In genomic region chr11:75319035-75319877, GRCh38 we compare ENCODE assay signal across 15 cellular contexts. TPM values are rescaled to one million over a fixed set of nuclear protein-coding genes. Genes with fewer than 3 reads are reported as not detected.
A peak's percentile ranks its signal among the peaks of the same experiment; 100 is the strongest.
DNase-seq lines count a peak whose midpoint lies in the region; ATAC-seq and TF ChIP-seq lines count a peak whose summit lies in the region.
"Had no signal": no experiment of that assay in that cellular context is flagged by ENCODE, and none has a peak within 500 bp of the region (broad histone marks: within the 10 kb centered on the region; RNA-seq: fewer than 3 reads in every experiment).

No MANE protein-coding gene starts in this region.

- no peaks in the 10 kb centered on the region for H3K79me2 ChIP-seq in PC-3 (ENCODE audit: low read length)

- H3K27ac ChIP-seq in PC-3 (ENCODE audit: low read length) = no peak overlapping the region

- no TSS peak for BruUV-seq in PC-3 (replicated peaks; lab: Mats Ljungman, UMichigan)

- H2AFZ ChIP-seq in PC-3 (ENCODE audit: low read length) = no peak overlapping the region

- no peaks in the 10 kb centered on the region for H4K20me1 ChIP-seq in PC-3 (ENCODE audit: low read length)

- no peaks in the 10 kb centered on the region for H3K9me3 ChIP-seq in PC-3 (ENCODE audit: low read length)

- peak; percentile 84 for ATAC-seq in PC-3
- ATAC-seq in GM19324 (IDR thresholded peaks at IDR 0.05; ENCODE audit: low FRiP score, unreplicated experiment) = no peak
- ATAC-seq: T-cell had no signal

- H3K27ac Mint-ChIP-seq in CD14-positive monocyte (peak overlapping the region in 4 of 7 donors; percentile 44 to 82 (median 68)), neural crest cell (ENCODE audit: unreplicated experiment) (peak overlapping the region; percentile 54)
- H3K27ac Mint-ChIP-seq: T-cell had no signal

- no peak for DNase-seq in CD14-positive monocyte (ENCODE audit: low spot score)
- DNase-seq in PC-3 = peak; percentile 53
- peak; percentile 51 for DNase-seq in fibroblast of mammary gland (ENCODE audit: low read depth)
- DNase-seq in neural crest cell (ENCODE audit: low read depth, low spot score) = no peak
- DNase-seq in NCI-H1436 treated with DMSO at 0.1 percent for 48 hours (lab: John Stamatoyannopoulos, UW) = no peak
- no peak for DNase-seq in NCI-H2171 (lab: John Stamatoyannopoulos, UW)
- no peak for DNase-seq in NCI-H1048 (lab: John Stamatoyannopoulos, UW)
- DNase-seq: activated CD4-positive, alpha-beta T cell treated with anti-CD3 and anti-CD28 coated beads for 48 hours; AML-193; H9; MV-4-11; NCI-H226; stimulated activated CD4-positive, alpha-beta T cell treated with anti-CD3 and anti-CD28 coated beads, Interleukin-2, amount 100 ng/mL, for 24 hours; T-cell had no signal

- H3K9me2 ChIP-seq in PC-3 (replicated peaks; ENCODE audit: low read length) = no peaks in the 10 kb centered on the region

- H3K4me1 Mint-ChIP-seq in CD14-positive monocyte = peaks cover 30% of the 10 kb centered on the region
- peaks cover 10% of the 10 kb centered on the region for H3K4me1 Mint-ChIP-seq in neural crest cell

- 0 out of 2 replicates have a peak, but pooled peaks cover 9% of the 10 kb centered on the region for H3K4me1 ChIP-seq in PC-3 (ENCODE audit: insufficient read depth, low read length)

- H3K4me3 Mint-ChIP-seq in CD14-positive monocyte (no peak overlapping the region), neural crest cell (no peak overlapping the region)
- H3K4me3 Mint-ChIP-seq: H9, T-cell had no signal

- H3K27me3 Mint-ChIP-seq in CD14-positive monocyte (ENCODE audit: low read depth in 3 of 3) = no peaks in the 10 kb centered on the region
- no peaks in the 10 kb centered on the region for H3K27me3 Mint-ChIP-seq in neural crest cell (ENCODE audit: low read depth)
- H3K27me3 Mint-ChIP-seq: T-cell had no signal

- TF ChIP-seq CTCF in CD14-positive monocyte (IDR thresholded peaks at IDR 0.05) (no peak), PC-3 (conservative IDR thresholded peaks at IDR 0.05; ENCODE audit: low read depth, low read length) (no peak), fibroblast of mammary gland (conservative IDR thresholded peaks at IDR 0.05; ENCODE audit: control insufficient read depth, insufficient read depth, low read depth, low read length) (no peak), neural crest cell (conservative IDR thresholded peaks at IDR 0.05) (no peak)

- no peaks in the 10 kb centered on the region for H3F3A ChIP-seq in PC-3 (ENCODE audit: low read length, unreplicated experiment)

- POLR2A ChIA-PET in PC-3 (lab: Charles Lee; ENCODE audit: unreplicated experiment) = no interaction called here

- H3K36me3 Mint-ChIP-seq in CD14-positive monocyte (peaks cover 36 to 78% of the 10 kb centered on the region in 2 donors), neural crest cell (ENCODE audit: low read depth) (no peaks in the 10 kb centered on the region)

- intact Hi-C loops in CD14-positive monocyte (cut with micrococcal nuclease) = no loop called here
- intact Hi-C loops in PC-3 (cut with micrococcal nuclease) = no loop called here

- H3K4me2 ChIP-seq in PC-3 (ENCODE audit: low read length) = no peak overlapping the region

- no peak overlapping the region for H3K9ac ChIP-seq in PC-3 (ENCODE audit: low read length)

- H3K36me3 ChIP-seq in PC-3 (ENCODE audit: low read depth, low read length) = no peaks in the 10 kb centered on the region

- CTCF ChIA-PET in PC-3 (lab: Charles Lee) = no interaction called here

- H3K9me3 Mint-ChIP-seq in CD14-positive monocyte = no peaks in the 10 kb centered on the region
- H3K9me3 Mint-ChIP-seq in neural crest cell = no peaks in the 10 kb centered on the region
- H3K9me3 Mint-ChIP-seq: H9, T-cell had no signal

- no peak overlapping the region for H3K4me3 ChIP-seq in PC-3 (ENCODE audit: low read length)
- no peak overlapping the region for H3K4me3 ChIP-seq in fibroblast of mammary gland (ENCODE audit: control insufficient read depth, low read depth, low read length)

- H3K27me3 ChIP-seq in PC-3 (ENCODE audit: low read length) = no peaks in the 10 kb centered on the region

RNA-seq across cellular contexts. Expression of gene ARRB1, which starts 32.2 kb away (rescaled TPM):
- 10 to 100 TPM; 52.6 to 66.5 TPM for polyA plus RNA-seq in CD14-positive monocyte
- total RNA-seq in PC-3 (2014; rRNA removed) (15.7 and 19.1 TPM in 2 replicates), neural crest cell (53.8 and 56.5 TPM in 2 replicates)

Comparison
In these comparisons a context has a peak if more than half of its experiments do, and no peak if none do; other contexts are left out.
1. DNase-seq: peak in PC-3 (single experiment) and fibroblast of mammary gland (single experiment); none in CD14-positive monocyte (single experiment), neural crest cell (single experiment), NCI-H1436 treated with DMSO at 0.1 percent for 48 hours (single experiment), NCI-H2171 (single experiment) and NCI-H1048 (single experiment).